ENCODE assay signal across 17 cellular contexts in the genomic region with DNA sequence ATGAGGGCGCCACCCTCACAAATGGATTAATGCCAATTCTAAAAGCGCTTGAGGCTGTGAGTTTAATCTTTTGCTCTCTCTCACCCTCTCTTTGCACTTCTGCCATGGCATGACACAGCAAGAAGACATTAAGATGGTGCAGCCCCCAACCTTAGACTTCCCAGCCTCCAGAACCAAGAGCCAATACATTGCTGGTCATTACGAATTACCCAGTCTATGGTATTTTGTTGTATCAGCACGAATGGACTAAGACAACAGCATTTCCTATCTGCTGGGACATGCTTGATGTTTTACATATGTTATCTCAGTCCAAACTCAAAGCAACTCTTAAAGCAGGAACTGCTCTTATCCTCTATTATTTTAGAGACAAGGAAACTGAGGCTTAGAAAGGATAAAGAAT.
DNase-seq lines count a peak whose midpoint lies in the region; TF ChIP-seq lines count a peak whose summit lies in the region.
"Had no signal": no experiment of that assay in that cellular context is flagged by ENCODE, and none has a peak within 500 bp of the region (broad histone marks: within the 10 kb centered on the region; RNA-seq: fewer than 3 reads in every experiment).

No MANE protein-coding gene starts in this region.

- H3K4me3 Mint-ChIP-seq in MCF 10A (ENCODE audit: unreplicated experiment) = no peak overlapping the region
- no peak overlapping the region for H3K4me3 Mint-ChIP-seq in T-helper 2 cell treated with Interferon-gamma antibody and Interleukin-4, amounts not matched to agents 5 μg/mL and 100 μg/mL, for 36 hours
- no peak overlapping the region for H3K4me3 Mint-ChIP-seq in glutamatergic neuron (ENCODE audit: unreplicated experiment)
- H3K4me3 Mint-ChIP-seq: B cell; CD14-positive monocyte; CD4-positive, alpha-beta memory T cell; H9 had no signal

- BruUV-seq in MCF 10A (replicated peaks; lab: Mats Ljungman, UMichigan) = no TSS peak
- BruUV-seq in mammary epithelial cell (replicated peaks; lab: Mats Ljungman, UMichigan) = no TSS peak

- H3K4me1 ChIP-seq in mammary epithelial cell (ENCODE audit: insufficient read depth, low read length) = no peaks in the 10 kb centered on the region
- H3K4me1 ChIP-seq in BLaER1 treated with 17β-estradiol and CSF1 and Interleukin-3, amounts not matched to agents 10 nM and 100 nM = peaks cover 19 to 29% (median 26%) of the 10 kb centered on the region in 10 experiments; a peak in 19 of 20 replicates

- TF ChIP-seq POLR2A in erythroblast (IDR thresholded peaks at IDR 0.05; ENCODE audit: low read length) = no peak

- no peaks in the 10 kb centered on the region for H3K9me3 ChIP-seq in mammary epithelial cell (replicated peaks; ENCODE audit: insufficient read depth, low read length)
- no peaks in the 10 kb centered on the region for H3K9me3 ChIP-seq in BLaER1 treated with 17β-estradiol and CSF1 and Interleukin-3, amounts not matched to agents 10 nM and 100 nM (replicated peaks in 1 of 11)

- in situ Hi-C loops in mammary epithelial cell (cut with MboI; ENCODE audit: low sequenced_read_pairs in 2 of 2) = no loop called here

- H3K9me3 Mint-ChIP-seq in MCF 10A (ENCODE audit: unreplicated experiment) (no peaks in the 10 kb centered on the region), glutamatergic neuron (ENCODE audit: unreplicated experiment) (no peaks in the 10 kb centered on the region)
- no peaks in the 10 kb centered on the region for H3K9me3 Mint-ChIP-seq in T-helper 2 cell treated with Interferon-gamma antibody and Interleukin-4, amounts not matched to agents 5 μg/mL and 100 μg/mL, for 36 hours
- H3K9me3 Mint-ChIP-seq: CD14-positive monocyte; CD4-positive, alpha-beta memory T cell; H9 had no signal

- H3K27ac ChIP-seq in mammary epithelial cell (ENCODE audit: insufficient read depth, low read depth, low read length) = no peak overlapping the region
- H3K27ac ChIP-seq in BLaER1 treated with 17β-estradiol and CSF1 and Interleukin-3, amounts not matched to agents 10 nM and 100 nM = no peak overlapping the region; a peak in 1 of 22 replicates

- TF ChIP-seq CTCF in MCF 10A (IDR thresholded peaks at IDR 0.05; ENCODE audit: unreplicated experiment) (no peak), mammary epithelial cell (conservative IDR thresholded peaks at IDR 0.05 in 1 of 2, IDR thresholded peaks at IDR 0.05 in 1 of 2; ENCODE audit: extremely low read depth in 1 of 2, insufficient read depth in 1 of 2, low read depth in 1 of 2, low read length in 2 of 2) (no peak), glutamatergic neuron (IDR thresholded peaks at IDR 0.05; ENCODE audit: partially characterized antibody, unreplicated experiment) (no peak)

- H3K27me3 ChIP-seq in mammary epithelial cell (ENCODE audit: insufficient read depth, low read length) = no peaks in the 10 kb centered on the region
- H3K27me3 ChIP-seq in BLaER1 treated with 17β-estradiol and CSF1 and Interleukin-3, amounts not matched to agents 10 nM and 100 nM = no peaks in the 10 kb centered on the region

- H3K27me3 Mint-ChIP-seq in MCF 10A (ENCODE audit: insufficient read depth, unreplicated experiment) (no peaks in the 10 kb centered on the region), glutamatergic neuron (ENCODE audit: unreplicated experiment) (peaks cover 3% of the 10 kb centered on the region)
- H3K27me3 Mint-ChIP-seq in T-helper 2 cell treated with Interferon-gamma antibody and Interleukin-4, amounts not matched to agents 5 μg/mL and 100 μg/mL, for 36 hours (ENCODE audit: low read depth) = no peaks in the 10 kb centered on the region
- H3K27me3 Mint-ChIP-seq: B cell; CD4-positive, alpha-beta memory T cell had no signal

- H3K4me3 ChIP-seq in mammary epithelial cell (replicated peaks in 1 of 3; ENCODE audit: insufficient read depth in 1 of 3, low read depth in 2 of 3, low read length in 3 of 3) = no peak overlapping the region
- H3K4me3 ChIP-seq in BLaER1 treated with 17β-estradiol and CSF1 and Interleukin-3, amounts not matched to agents 10 nM and 100 nM = no peak overlapping the region
- H3K4me3 ChIP-seq: GM12878 had no signal

- peak; percentile 1 for DNase-seq in MCF 10A (ENCODE audit: unreplicated experiment)
- DNase-seq in mammary epithelial cell = no peak
- DNase-seq in RPMI7951 (ENCODE audit: low read depth) = peak; percentile 7
- DNase-seq in erythroblast (lab: John Stamatoyannopoulos, UW) = peak; percentile 12 to 17
- no peak for DNase-seq in NCI-H2107 treated with DMSO at 0.1 percent for 48 hours (lab: John Stamatoyannopoulos, UW; ENCODE audit: unreplicated experiment)
- DNase-seq in T-helper 2 cell treated with Interferon-gamma antibody and Interleukin-4, amounts not matched to agents 5 μg/mL and 100 μg/mL, for 36 hours (ENCODE audit: low spot score) = no peak
- DNase-seq in glutamatergic neuron = no peak
- DNase-seq: 8988T; CD4-positive, alpha-beta memory T cell; DMS153; DMS79 treated with DMSO at 0.1 percent for 48 hours; EL; H9 had no signal

- no peaks in the 10 kb centered on the region for H4K20me1 ChIP-seq in mammary epithelial cell (ENCODE audit: insufficient read depth, low read length)
- H4K20me1 ChIP-seq in BLaER1 treated with 17β-estradiol and CSF1 and Interleukin-3, amounts not matched to agents 10 nM and 100 nM = no peaks in the 10 kb centered on the region; a peak in 1 of 22 replicates

- peaks cover 4% of the 10 kb centered on the region for H3K36me3 Mint-ChIP-seq in MCF 10A (ENCODE audit: insufficient read depth, unreplicated experiment)
- H3K36me3 Mint-ChIP-seq in T-helper 2 cell treated with Interferon-gamma antibody and Interleukin-4, amounts not matched to agents 5 μg/mL and 100 μg/mL, for 36 hours (ENCODE audit: low read depth) = peaks cover 14% of the 10 kb centered on the region
- H3K36me3 Mint-ChIP-seq in glutamatergic neuron (ENCODE audit: unreplicated experiment) = no peaks in the 10 kb centered on the region

- no peak overlapping the region for H3K4me2 ChIP-seq in mammary epithelial cell (ENCODE audit: insufficient read depth, low read depth, low read length)
- H3K4me2 ChIP-seq in BLaER1 treated with 17β-estradiol and CSF1 and Interleukin-3, amounts not matched to agents 10 nM and 100 nM = peak overlapping the region in 10 of 11 experiments; percentile 4 to 75 (median 18); a peak in 14 of 22 replicates

- CTCF ChIA-PET in MCF 10A (lab: Yijun Ruan, JAX) = no interaction called here
- CTCF ChIA-PET in mammary epithelial cell (lab: Charles Lee; ENCODE audit: low non-redundant PET) = no interaction called here

- H3K9ac ChIP-seq in mammary epithelial cell (ENCODE audit: insufficient read depth, low read length) = no peak overlapping the region
- no peak overlapping the region for H3K9ac ChIP-seq in BLaER1 treated with 17β-estradiol and CSF1 and Interleukin-3, amounts not matched to agents 10 nM and 100 nM

- WGBS in mammary epithelial cell (ENCODE audit: low coverage, missing lambda C conversion rate) = 93% methylated on average over 4 of the region's 4 CpGs

- H3K4me1 Mint-ChIP-seq in MCF 10A (ENCODE audit: insufficient read depth, unreplicated experiment) (no peaks in the 10 kb centered on the region), glutamatergic neuron (ENCODE audit: low read depth, unreplicated experiment) (peaks cover 11% of the 10 kb centered on the region)
- H3K4me1 Mint-ChIP-seq in T-helper 2 cell treated with Interferon-gamma antibody and Interleukin-4, amounts not matched to agents 5 μg/mL and 100 μg/mL, for 36 hours (ENCODE audit: low read depth) = peaks cover 8% of the 10 kb centered on the region
- H3K4me1 Mint-ChIP-seq: H9 had no signal

- no peak overlapping the region for H2AFZ ChIP-seq in mammary epithelial cell (ENCODE audit: low read depth, low read length)

- intact Hi-C loops in MCF 10A (cut with micrococcal nuclease) = no loop called here
- intact Hi-C loops in mammary epithelial cell (cut with micrococcal nuclease) = no loop called here

- H3K36me3 ChIP-seq in mammary epithelial cell (ENCODE audit: insufficient read depth, low read length) = no peaks in the 10 kb centered on the region
- H3K36me3 ChIP-seq in BLaER1 treated with 17β-estradiol and CSF1 and Interleukin-3, amounts not matched to agents 10 nM and 100 nM = peaks cover 0 to 72% (median 42%) of the 10 kb centered on the region in 11 experiments; a peak in 17 of 22 replicates

- POLR2A ChIA-PET in MCF 10A (lab: Yijun Ruan, JAX) = no interaction called here

- no peaks in the 10 kb centered on the region for H3K79me2 ChIP-seq in mammary epithelial cell (ENCODE audit: insufficient read depth, low read length)

- dilution Hi-C loops in mammary epithelial cell (cut with HindIII; ENCODE audit: low sequenced_read_pairs) = no loop called here

- H3K27ac Mint-ChIP-seq in MCF 10A (ENCODE audit: low read depth, unreplicated experiment) (no peak overlapping the region), glutamatergic neuron (ENCODE audit: unreplicated experiment) (no peak overlapping the region)
- H3K27ac Mint-ChIP-seq in T-helper 2 cell treated with Interferon-gamma antibody and Interleukin-4, amounts not matched to agents 5 μg/mL and 100 μg/mL, for 36 hours = no peak overlapping the region
- H3K27ac Mint-ChIP-seq: B cell, H9 had no signal

Comparison
In these comparisons a context has a peak if more than half of its experiments do, and no peak if none do; other contexts are left out.
1. DNase-seq: peak in MCF 10A (single experiment), RPMI7951 (single experiment) and erythroblast (2 of 2); none in mammary epithelial cell (single experiment), NCI-H2107 treated with DMSO at 0.1 percent for 48 hours (single experiment), T-helper 2 cell treated with Interferon-gamma antibody and Interleukin-4, amounts not matched to agents 5 μg/mL and 100 μg/mL, for 36 hours (single experiment) and glutamatergic neuron (single experiment).